ENCODE assay signal across 11 cellular contexts in genomic region chr17:40095356-40095943, GRCh38. TPM values are rescaled to one million over a fixed set of nuclear protein-coding genes. Genes with fewer than 3 reads are reported as not detected.
DNase-seq lines count a peak whose midpoint lies in the region; ATAC-seq and TF ChIP-seq lines count a peak whose summit lies in the region.
"Had no signal": no experiment of that assay in that cellular context is flagged by ENCODE, and none has a peak within 500 bp of the region (broad histone marks: within the 10 kb centered on the region; RNA-seq: fewer than 3 reads in every experiment).

No MANE protein-coding gene starts in this region.

- CTCF ChIA-PET in activated CD8-positive, alpha-beta memory T cell treated with anti-CD3 and anti-CD28 coated beads, Interleukin-2, amount 10 ng/mL, durations not matched to agents 7 days and 5 days (lab: Charles Lee), result interaction anchor here (1.0 to 9.5 kb wide), 8 partner anchors 9 to 96 kb away, joined by 3 to 164 read pairs (median 6); partner anchors contain the start of gene MED24
- CTCF ChIA-PET in GM10248 (lab: Yijun Ruan, JAX), result interaction anchor here (0.6 to 10.7 kb wide), 4 partner anchors 10 to 40 kb away, joined by 3 to 180 read pairs (median 8); no protein-coding TSS in a partner anchor

- H3K27me3 ChIP-seq in lung (ENCODE audit: control insufficient read depth, insufficient read depth) (no peaks in the 10 kb centered on the region), thoracic aorta (replicated peaks; ENCODE audit: insufficient read depth) (no peaks in the 10 kb centered on the region)
- H3K27me3 ChIP-seq: SJSA1 had no signal

- H3K4me3 ChIP-seq in lung (no peak overlapping the region), thoracic aorta (no peak overlapping the region)
- H3K4me3 ChIP-seq: SJSA1 had no signal

- POLR2A ChIA-PET in GM10248 (lab: Yijun Ruan, JAX), result no interaction called here

- intact Hi-C loops in sciatic nerve (cut with DNase I), result no loop called here

- 69 to 71% methylated on average over 17 of the region's 17 CpGs for WGBS in lung, 2 donors

- H3K9me3 Mint-ChIP-seq in activated CD8-positive, alpha-beta memory T cell treated with anti-CD3 and anti-CD28 coated beads, Interleukin-2, amount 10 ng/mL, durations not matched to agents 7 days and 5 days (ENCODE audit: low read depth), result no peaks in the 10 kb centered on the region
- H3K9me3 Mint-ChIP-seq in activated naive CD8-positive, alpha-beta T cell treated with anti-CD3 and anti-CD28 coated beads, Interleukin-2, amount 50 U/mL, for 24 hours, result no peaks in the 10 kb centered on the region

- peak overlapping the region; percentile 85 for H3K27ac Mint-ChIP-seq in activated CD8-positive, alpha-beta memory T cell treated with anti-CD3 and anti-CD28 coated beads, Interleukin-2, amount 10 ng/mL, durations not matched to agents 7 days and 5 days
- H3K27ac Mint-ChIP-seq in activated naive CD8-positive, alpha-beta T cell treated with anti-CD3 and anti-CD28 coated beads, Interleukin-2, amount 50 U/mL, for 24 hours, result peak overlapping the region; percentile 95
- H3K27ac Mint-ChIP-seq: endodermal cell, H9 had no signal

- H3K36me3 Mint-ChIP-seq in activated CD8-positive, alpha-beta memory T cell treated with anti-CD3 and anti-CD28 coated beads, Interleukin-2, amount 10 ng/mL, durations not matched to agents 7 days and 5 days, result peaks cover 27% of the 10 kb centered on the region
- peaks cover 23% of the 10 kb centered on the region for H3K36me3 Mint-ChIP-seq in activated naive CD8-positive, alpha-beta T cell treated with anti-CD3 and anti-CD28 coated beads, Interleukin-2, amount 50 U/mL, for 24 hours (ENCODE audit: low read depth)

- peak overlapping the region; percentile 59 to 99 for H3K27ac ChIP-seq in lung (ENCODE audit: low read depth in 1 of 2, low read length in 1 of 2)
- H3K27ac ChIP-seq in thoracic aorta, result peak overlapping the region; percentile 95 to 100
- H3K27ac ChIP-seq: SJSA1 had no signal

- H3K36me3 ChIP-seq in lung (ENCODE audit: control insufficient read depth in 2 of 2, insufficient read depth in 2 of 2, low read length in 2 of 2) (peaks cover 0 to 48% of the 10 kb centered on the region in 2 donors), thoracic aorta (peaks cover 32% of the 10 kb centered on the region)

- TF ChIP-seq CTCF in lung (IDR thresholded peaks at IDR 0.05; ENCODE audit: control extremely low read depth, extremely low read depth) (no peak), thoracic aorta (IDR thresholded peaks at IDR 0.05) (no peak), GM10248 (IDR thresholded peaks at IDR 0.05; ENCODE audit: control extremely low read depth, extremely low read depth, low read depth, missing control alignments) (no peak)

- H3K4me1 ChIP-seq in lung (ENCODE audit: control insufficient read depth in 2 of 2, insufficient read depth in 2 of 2, low read length in 2 of 2) (peaks cover 26% of the 10 kb centered on the region in 2 donors), thoracic aorta (ENCODE audit: control insufficient read depth in 1 of 2, low read depth in 2 of 2) (peaks cover 50 to 82% of the 10 kb centered on the region in 2 donors)

- no peak for DNase-seq in activated CD8-positive, alpha-beta memory T cell treated with anti-CD3 and anti-CD28 coated beads, Interleukin-2, amount 10 ng/mL, durations not matched to agents 7 days and 5 days
- no peak for DNase-seq in activated CD8-positive, alpha-beta memory T cell treated with anti-CD3 and anti-CD28 coated beads, Interleukin-2, amount 50 U/mL, for 4 hours
- DNase-seq in activated naive CD8-positive, alpha-beta T cell treated with anti-CD3 and anti-CD28 coated beads, Interleukin-2, amount 50 U/mL, for 24 hours, result no peak
- no peak for DNase-seq in lung (ENCODE audit: low spot score)
- DNase-seq in thoracic aorta (ENCODE audit: low spot score), result no peak
- no peak for DNase-seq in sciatic nerve (ENCODE audit: low spot score)
- DNase-seq in GM10248 (ENCODE audit: extremely low spot score), result no peak
- DNase-seq: endodermal cell, H9 had no signal

- H3K27me3 Mint-ChIP-seq in activated CD8-positive, alpha-beta memory T cell treated with anti-CD3 and anti-CD28 coated beads, Interleukin-2, amount 10 ng/mL, durations not matched to agents 7 days and 5 days, result no peaks in the 10 kb centered on the region
- H3K27me3 Mint-ChIP-seq in activated naive CD8-positive, alpha-beta T cell treated with anti-CD3 and anti-CD28 coated beads, Interleukin-2, amount 50 U/mL, for 24 hours, result no peaks in the 10 kb centered on the region

- H3K9me3 ChIP-seq in lung (ENCODE audit: control insufficient read depth in 2 of 2, insufficient read depth in 1 of 2, low read length in 1 of 2) (no peaks in the 10 kb centered on the region), thoracic aorta (no peaks in the 10 kb centered on the region)
- H3K9me3 ChIP-seq: SJSA1 had no signal

- H3K4me3 Mint-ChIP-seq in activated CD8-positive, alpha-beta memory T cell treated with anti-CD3 and anti-CD28 coated beads, Interleukin-2, amount 10 ng/mL, durations not matched to agents 7 days and 5 days, result peak overlapping the region; percentile 68
- peak overlapping the region; percentile 92 for H3K4me3 Mint-ChIP-seq in activated naive CD8-positive, alpha-beta T cell treated with anti-CD3 and anti-CD28 coated beads, Interleukin-2, amount 50 U/mL, for 24 hours
- H3K4me3 Mint-ChIP-seq: endodermal cell, H9 had no signal

- H3K4me1 Mint-ChIP-seq in activated CD8-positive, alpha-beta memory T cell treated with anti-CD3 and anti-CD28 coated beads, Interleukin-2, amount 10 ng/mL, durations not matched to agents 7 days and 5 days, result peaks cover 61% of the 10 kb centered on the region
- peaks cover 66% of the 10 kb centered on the region for H3K4me1 Mint-ChIP-seq in activated naive CD8-positive, alpha-beta T cell treated with anti-CD3 and anti-CD28 coated beads, Interleukin-2, amount 50 U/mL, for 24 hours

- no peak for ATAC-seq in activated CD8-positive, alpha-beta memory T cell treated with anti-CD3 and anti-CD28 coated beads, Interleukin-2, amount 10 ng/mL, durations not matched to agents 7 days and 5 days
- no peak for ATAC-seq in activated naive CD8-positive, alpha-beta T cell treated with anti-CD3 and anti-CD28 coated beads, Interleukin-2, amount 50 U/mL, for 24 hours
- ATAC-seq in lung (ENCODE audit: insufficient read depth, low FRiP score) (no peak), thoracic aorta (ENCODE audit: insufficient number of reproducible peaks, low FRiP score, low read depth) (no peak), GM18520 (IDR thresholded peaks at IDR 0.05; ENCODE audit: unreplicated experiment) (no peak), sciatic nerve (no peak)

RNA-seq across cellular contexts. Expression of gene NR1D1, which starts 4.9 kb away (rescaled TPM):
- 1 to 10 TPM; 3.3 to 4.8 TPM for total RNA-seq in activated CD8-positive, alpha-beta memory T cell treated with anti-CD3 and anti-CD28 coated beads, Interleukin-2, amount 10 ng/mL, durations not matched to agents 7 days and 5 days
- 10 to 100 TPM in 1 of 2 donors, 1 to 10 TPM in 1; 3.2 to 19.4 TPM for total RNA-seq in lung
- 10 to 100 TPM in 1 of 2 donors, 1 to 10 TPM in 1; 8.7 to 19.6 TPM for polyA plus RNA-seq in lung
- 10 to 100 TPM; 10.3 to 29.1 TPM for total RNA-seq in thoracic aorta
- 69.8 TPM for total RNA-seq in sciatic nerve

RNA-seq across cellular contexts. Expression of gene MSL1, which starts 26.3 kb away (rescaled TPM):
- 10 to 100 TPM; 91.4 to 94.7 TPM for total RNA-seq in activated CD8-positive, alpha-beta memory T cell treated with anti-CD3 and anti-CD28 coated beads, Interleukin-2, amount 10 ng/mL, durations not matched to agents 7 days and 5 days
- total RNA-seq in lung (100 to 1,000 TPM in 1 of 2 donors, 10 to 100 TPM in 1; 84.8 to 111 TPM), thoracic aorta (100 to 1,000 TPM in 1 of 2 donors, 10 to 100 TPM in 1; 69.3 to 107 TPM), sciatic nerve (108 TPM)
- polyA plus RNA-seq in lung, result 10 to 100 TPM; 73.2 to 84.6 TPM

RNA-seq across cellular contexts. Expression of gene THRA, which starts 32.7 kb away (rescaled TPM):
- 1 to 10 TPM; 5.9 to 8.3 TPM for total RNA-seq in activated CD8-positive, alpha-beta memory T cell treated with anti-CD3 and anti-CD28 coated beads, Interleukin-2, amount 10 ng/mL, durations not matched to agents 7 days and 5 days
- total RNA-seq in lung (10 to 100 TPM; 41.3 to 55.9 TPM), thoracic aorta (10 to 100 TPM; 64.8 to 75.0 TPM), sciatic nerve (72.0 TPM)
- 10 to 100 TPM; 28.5 to 33.6 TPM for polyA plus RNA-seq in lung

RNA-seq across cellular contexts. Expression of gene MED24, which starts 41.2 kb away (rescaled TPM):
- total RNA-seq in activated CD8-positive, alpha-beta memory T cell treated with anti-CD3 and anti-CD28 coated beads, Interleukin-2, amount 10 ng/mL, durations not matched to agents 7 days and 5 days, result 100 to 1,000 TPM in 1 of 2 experiments, 10 to 100 TPM in 1; 98.0 to 107 TPM
- total RNA-seq in lung (10 to 100 TPM; 69.9 to 82.3 TPM), thoracic aorta (10 to 100 TPM; 72.0 to 82.9 TPM), sciatic nerve (74.7 TPM)
- polyA plus RNA-seq in lung, result 100 to 1,000 TPM in 1 of 2 donors, 10 to 100 TPM in 1; 48.2 to 149 TPM

RNA-seq across cellular contexts. Expression of gene CASC3, which starts 44.9 kb away (rescaled TPM):
- 10 to 100 TPM; 89.8 to 90.5 TPM for total RNA-seq in activated CD8-positive, alpha-beta memory T cell treated with anti-CD3 and anti-CD28 coated beads, Interleukin-2, amount 10 ng/mL, durations not matched to agents 7 days and 5 days
- 10 to 100 TPM; 74.8 to 85.5 TPM for total RNA-seq in lung
- polyA plus RNA-seq in lung, result 10 to 100 TPM; 37.2 to 47.8 TPM
- 100 to 1,000 TPM in 1 of 2 donors, 10 to 100 TPM in 1; 81.8 to 108 TPM for total RNA-seq in thoracic aorta
- total RNA-seq in sciatic nerve, result 135 TPM
